20 cellular contexts compared by ENCODE assay signal in genomic region chr1:163335216-163335615, GRCh38. TPM values are rescaled to one million over a fixed set of nuclear protein-coding genes. Genes with fewer than 3 reads are reported as not detected.
A peak's percentile ranks its signal among the peaks of the same experiment; 100 is the strongest.
DNase-seq lines count a peak whose midpoint lies in the region; ATAC-seq, FAIRE-seq and TF ChIP-seq lines count a peak whose summit lies in the region.
"Had no signal": no experiment of that assay in that cellular context is flagged by ENCODE, and none has a peak within 500 bp of the region (broad histone marks: within the 10 kb centered on the region; RNA-seq: fewer than 3 reads in every experiment).

No MANE protein-coding gene starts in this region.

- RAD21 ChIA-PET in GM12878 (lab: Charles Lee; ENCODE audit: unreplicated experiment): no interaction called here

- DNase-seq in HepG2 (ENCODE audit: low spot score) (no peak), right lobe of liver (no peak), OCI-M1 (lab: John Stamatoyannopoulos, UW) (peak; percentile 14), GM12878 (ENCODE audit: low read depth, low spot score) (no peak), COLO829 (ENCODE audit: low spot score) (no peak), CD14-positive monocyte (ENCODE audit: low spot score) (no peak), NCI-H524 (lab: John Stamatoyannopoulos, UW) (no peak)
- DNase-seq: 8988T; ACHN; BE2C; C1 segment of cervical spinal cord; CD4-positive, alpha-beta T cell; CD8-positive, alpha-beta T cell; COR-L47; DMS79 treated with DMSO at 0.1 percent for 48 hours; GF-D8 had no signal

- H3K9ac ChIP-seq in HepG2 (ENCODE audit: insufficient read depth, low read depth, low read length) (no peak overlapping the region), GM12878 (ENCODE audit: control insufficient read depth, insufficient read depth, low read length) (no peak overlapping the region)
- H3K9ac ChIP-seq: BLaER1 had no signal

- H3K79me2 ChIP-seq in HepG2 (ENCODE audit: insufficient read depth, low read length) (no peaks in the 10 kb centered on the region), GM12878 (ENCODE audit: control insufficient read depth, insufficient read depth, low read length) (no peaks in the 10 kb centered on the region)

- in situ Hi-C loops in HepG2 (cut with HindIII; ENCODE audit: extremely low pct_ligation_motif_present, low pct_unique_long_range_greater_than_20kb) (no loop called here), GM12878 (cut with MboI) (no loop called here)

- H3K27ac Mint-ChIP-seq in CD14-positive monocyte: no peak overlapping the region
- H3K27ac Mint-ChIP-seq: CD4-positive, alpha-beta T cell; CD8-positive, alpha-beta T cell had no signal

- POLR2A ChIA-PET in HepG2 (lab: Yijun Ruan, JAX) (no interaction called here), GM12878 (lab: Charles Lee) (no interaction called here)

- no peak for ATAC-seq in HepG2
- ATAC-seq in right lobe of liver: no peak
- ATAC-seq in GM12878: no peak
- ATAC-seq: CD8-positive, alpha-beta T cell had no signal

- CTCF ChIA-PET in HepG2 (lab: Yijun Ruan, JAX; ENCODE audit: low intra/inter-chr PET ratio, low total read pairs) (no interaction called here), GM12878 (lab: Yijun Ruan, JAX) (interaction anchor here (0.8 kb wide), 1 partner anchor 24 kb away, joined by 5 read pairs; no protein-coding TSS in a partner anchor)

- H3K27me3 ChIP-seq in HepG2 (ENCODE audit: control insufficient read depth in 1 of 2, insufficient read depth in 2 of 2, low read length in 2 of 2): no peaks in the 10 kb centered on the region
- H3K27me3 ChIP-seq in right lobe of liver: no peaks in the 10 kb centered on the region
- no peaks in the 10 kb centered on the region for H3K27me3 ChIP-seq in GM12878 (replicated peaks in 1 of 2; ENCODE audit: control insufficient read depth in 2 of 2, insufficient read depth in 2 of 2, low read length in 1 of 2)
- H3K27me3 ChIP-seq: BE2C, BLaER1 had no signal

- FAIRE-seq in HepG2 (lab: Jason Lieb, UNC) (no peak), GM12878 (lab: Jason Lieb, UNC) (no peak)
- FAIRE-seq: G401.6, GM12892, GM18507 had no signal

- intact Hi-C loops in HepG2 (cut with micrococcal nuclease; ENCODE audit: unreplicated experiment) (no loop called here), right lobe of liver (cut with DNase I) (no loop called here), GM12878 (cut with micrococcal nuclease; ENCODE audit: unreplicated experiment) (no loop called here), CD14-positive monocyte (cut with micrococcal nuclease) (no loop called here)

- TF ChIP-seq CTCF in HepG2 (CRISPR knock-in tag; IDR thresholded peaks at IDR 0.05): no peak
- no peak for TF ChIP-seq CTCF in right lobe of liver (IDR thresholded peaks at IDR 0.05)
- TF ChIP-seq CTCF in GM12878 (IDR thresholded peaks at IDR 0.05 in 2 of 3, conservative IDR thresholded peaks at IDR 0.05 in 1 of 3; ENCODE audit: control insufficient read depth in 2 of 3, extremely low read depth in 1 of 3, insufficient read depth in 1 of 3, low read depth in 3 of 3, low read length in 3 of 3): no peak
- TF ChIP-seq CTCF in CD14-positive monocyte (IDR thresholded peaks at IDR 0.05): no peak

- no peak for TF ChIP-seq EP300 in HepG2 (IDR thresholded peaks at IDR 0.05; ENCODE audit: low read depth in 2 of 2, low read length in 2 of 2)
- no peak for TF ChIP-seq EP300 in HepG2 (CRISPR knock-in tag; IDR thresholded peaks at IDR 0.05; ENCODE audit: borderline replicate concordance)
- TF ChIP-seq EP300 in GM12878 (IDR thresholded peaks at IDR 0.05; ENCODE audit: borderline replicate concordance in 1 of 2, control insufficient read depth in 1 of 2, low read depth in 2 of 2, low read length in 2 of 2): no peak

- peaks cover 69 to 77% of the 10 kb centered on the region in 2 donors for H3K36me3 Mint-ChIP-seq in CD14-positive monocyte

- H4K20me1 ChIP-seq in HepG2 (ENCODE audit: insufficient read depth, low read length) (no peaks in the 10 kb centered on the region), GM12878 (ENCODE audit: control insufficient read depth, insufficient read depth) (no peaks in the 10 kb centered on the region)
- H4K20me1 ChIP-seq: BLaER1 had no signal

- TF ChIP-seq RAD21 in HepG2 (CRISPR knock-in tag; IDR thresholded peaks at IDR 0.05): no peak
- TF ChIP-seq RAD21 in GM12878 (IDR thresholded peaks at IDR 0.05; ENCODE audit: insufficient read depth, low read depth, low read length): no peak

- no peaks in the 10 kb centered on the region for H3K27me3 Mint-ChIP-seq in CD14-positive monocyte (ENCODE audit: low read depth in 3 of 3)
- H3K27me3 Mint-ChIP-seq: CD4-positive, alpha-beta T cell had no signal

- H3K36me3 ChIP-seq in HepG2 (replicated peaks in 1 of 2; ENCODE audit: control insufficient read depth in 1 of 2, insufficient read depth in 2 of 2, low read length in 2 of 2) (peaks cover 0 to 37% of the 10 kb centered on the region in 2 experiments), right lobe of liver (no peaks in the 10 kb centered on the region), GM12878 (ENCODE audit: control insufficient read depth in 2 of 2, insufficient read depth in 2 of 2, low read length in 1 of 2) (peaks cover 0 to 6% of the 10 kb centered on the region in 2 experiments; a peak in 1 of 4 replicates)

- H3K4me1 ChIP-seq in HepG2 (ENCODE audit: insufficient read depth, low read length) (no peaks in the 10 kb centered on the region), right lobe of liver (no peaks in the 10 kb centered on the region), GM12878 (ENCODE audit: control insufficient read depth, insufficient read depth, low read length) (no peaks in the 10 kb centered on the region)
- H3K4me1 ChIP-seq: BE2C, BLaER1 had no signal

- WGBS in HepG2 (ENCODE audit: low lambda C conversion rate): 86% methylated on average over 1 of the region's 1 CpG
- WGBS in right lobe of liver (ENCODE audit: insufficient coverage, low coverage, low lambda C conversion rate, missing lambda C conversion rate): 71% methylated on average over 1 of the region's 1 CpG
- 100% methylated on average over 1 of the region's 1 CpG for WGBS in GM12878 (ENCODE audit: insufficient coverage, insufficient replicate concordance, low lambda C conversion rate, missing lambda C conversion rate)

- no peak overlapping the region for H3K4me2 ChIP-seq in HepG2 (ENCODE audit: low read depth, low read length)
- no peak overlapping the region for H3K4me2 ChIP-seq in GM12878 (ENCODE audit: control insufficient read depth, insufficient read depth)
- H3K4me2 ChIP-seq: BLaER1 had no signal

- H3K4me3 Mint-ChIP-seq in CD14-positive monocyte: no peak overlapping the region
- H3K4me3 Mint-ChIP-seq: CD4-positive, alpha-beta T cell; CD8-positive, alpha-beta T cell had no signal

- SMC1A ChIA-PET in GM12878 (lab: Charles Lee; ENCODE audit: uncharacterized antibody, unreplicated experiment): no interaction called here

- no peaks in the 10 kb centered on the region for H3K4me1 Mint-ChIP-seq in CD14-positive monocyte

- H3K27ac ChIP-seq in HepG2 (ENCODE audit: extremely low read length, insufficient read depth, low read length) (no peak overlapping the region), right lobe of liver (no peak overlapping the region), GM12878 (ENCODE audit: control insufficient read depth, insufficient read depth) (no peak overlapping the region)
- H3K27ac ChIP-seq: BLaER1 had no signal

- H3K9me3 Mint-ChIP-seq in CD14-positive monocyte: peaks cover 2 to 15% (median 3%) of the 10 kb centered on the region in 7 donors

- TF ChIP-seq POLR2A in HepG2 (IDR thresholded peaks at IDR 0.05; ENCODE audit: insufficient read depth in 1 of 2, low read depth in 2 of 2, low read length in 2 of 2): no peak
- no peak for TF ChIP-seq POLR2A in right lobe of liver (IDR thresholded peaks at IDR 0.05)
- TF ChIP-seq POLR2A in GM12878 (IDR thresholded peaks at IDR 0.05; ENCODE audit: low read depth, low read length): no peak

- BruUV-seq in HepG2 (replicated peaks; lab: Mats Ljungman, UMichigan) (no TSS peak), GM12878 (replicated peaks; lab: Mats Ljungman, UMichigan) (no TSS peak)

- H3K9me3 ChIP-seq in HepG2 (ENCODE audit: low read length) (no peaks in the 10 kb centered on the region), right lobe of liver (no peaks in the 10 kb centered on the region), GM12878 (replicated peaks; ENCODE audit: control insufficient read depth, insufficient read depth, low read length) (no peaks in the 10 kb centered on the region; the same call in 1 of the 3 replicates)
- H3K9me3 ChIP-seq: BE2C, BLaER1 had no signal

- H3K4me3 ChIP-seq in HepG2 (replicated peaks in 1 of 3; ENCODE audit: insufficient read depth in 1 of 3, low read depth in 2 of 3, low read length in 3 of 3) (no peak overlapping the region), right lobe of liver (no peak overlapping the region), GM12878 (no peak overlapping the region)
- H3K4me3 ChIP-seq: BLaER1 had no signal

- H2AFZ ChIP-seq in HepG2 (ENCODE audit: low read length) (no peak overlapping the region), GM12878 (ENCODE audit: control insufficient read depth, low read depth, low read length) (no peak overlapping the region)

RNA-seq across cellular contexts. Expression of gene NUF2, which starts 13.5 kb away (rescaled TPM):
- 39.4 and 44.9 TPM in 2 replicates for total RNA-seq in HepG2 (2016; rRNA removed; fragmentation: Illumina TruSeq; extraction: Trizol)
- 3.3 and 3.9 TPM in 2 replicates for total RNA-seq in HepG2 (2016; cell fraction: cytosol; rRNA removed; fragmentation: Illumina TruSeq; extraction: Trizol; ENCODE audit: low read depth)
- total RNA-seq in HepG2 (2016; cell fraction: insoluble cytoplasmic fraction; rRNA removed; fragmentation: Illumina TruSeq; extraction: Trizol): 40.5 and 48.2 TPM in 2 replicates
- 9.4 and 9.9 TPM in 2 replicates for total RNA-seq in HepG2 (2016; cell fraction: membrane; rRNA removed; fragmentation: Illumina TruSeq; extraction: Trizol)
- 42.7 and 46.8 TPM in 2 replicates for total RNA-seq in HepG2 (2016; cell fraction: nucleus; rRNA removed; fragmentation: Illumina TruSeq; extraction: Trizol)
- polyA plus RNA-seq in HepG2 (2011; rRNA removed): 13.6 and 26.0 TPM in 2 replicates
- 7.1 and 7.6 TPM in 2 replicates for polyA plus RNA-seq in HepG2 (2011; cell fraction: cytosol; rRNA removed)
- 15.8 and 23.6 TPM in 2 replicates for polyA plus RNA-seq in HepG2 (2011; cell fraction: nucleus; rRNA removed)
- polyA plus RNA-seq in HepG2 (2012): 7.8 and 20.7 TPM in 2 replicates
- 1.7 and 2.1 TPM in 2 replicates for polyA plus RNA-seq in HepG2 (2016; cell fraction: cytosol; fragmentation: Illumina TruSeq; extraction: Trizol; ENCODE audit: low read depth)
- 44.6 and 50.9 TPM in 2 replicates for polyA plus RNA-seq in HepG2 (2016; cell fraction: insoluble cytoplasmic fraction; fragmentation: Illumina TruSeq; extraction: Trizol; ENCODE audit: low read depth)
- polyA plus RNA-seq in HepG2 (2016; cell fraction: membrane; fragmentation: Illumina TruSeq; extraction: Trizol; ENCODE audit: low read depth): 4.5 and 4.7 TPM in 2 replicates
- polyA plus RNA-seq in HepG2 (2016; cell fraction: nucleus; fragmentation: Illumina TruSeq; extraction: Trizol; ENCODE audit: insufficient read depth, low read depth): 62.5 and 67.7 TPM in 2 replicates
- 3.0 and 12.4 TPM in 2 replicates for polyA minus RNA-seq in HepG2 (2011; rRNA and poly(A)+ RNA removed; ENCODE audit: low replicate concordance)
- 4.1 and 6.1 TPM in 2 replicates for polyA minus RNA-seq in HepG2 (2011; cell fraction: cytosol; rRNA and poly(A)+ RNA removed)
- 26.4 and 37.1 TPM in 2 replicates for polyA minus RNA-seq in HepG2 (2011; cell fraction: nucleus; rRNA and poly(A)+ RNA removed)
- total RNA-seq in right lobe of liver: 1 to 10 TPM in 2 of 6 experiments, under 1 TPM in 3, not detected in 1; 0.26 to 1.3 (median 0.98) TPM
- 61.9 and 68.9 TPM in 2 replicates for total RNA-seq in GM12878 (2013; cell fraction: nucleolus; rRNA removed)
- total RNA-seq in GM12878 (2014; rRNA removed): 36.6 and 49.6 TPM in 2 replicates
- total RNA-seq in GM12878 (2014; rRNA removed; fragmentation: Illumina TruSeq; extraction: Trizol): 58.0 and 59.3 TPM in 2 replicates
- 33.7 and 37.1 TPM in 2 replicates for total RNA-seq in GM12878 (2021)
- polyA plus RNA-seq in GM12878 (2011; ENCODE audit: low read depth): 8.7 TPM
- 57.0 and 96.8 TPM in 2 replicates for polyA plus RNA-seq in GM12878 (2011; rRNA removed)
- polyA plus RNA-seq in GM12878 (2011; cell fraction: cytosol; rRNA removed): 18.2 and 19.6 TPM in 2 replicates
- 54.1 and 62.5 TPM in 2 replicates for polyA plus RNA-seq in GM12878 (2011; cell fraction: nucleus; rRNA removed)
- 18.0 and 25.4 TPM in 2 replicates for polyA plus RNA-seq in GM12878 (2012)
- 60.4 and 74.3 TPM in 2 replicates for polyA plus RNA-seq in GM12878 (2014; fragmentation: Illumina TruSeq; extraction: Trizol)
- polyA plus RNA-seq in GM12878 (2014; fragmentation: Nextera tagmentation; extraction: Ambion mirVana): 10 to 100 TPM; 27.4 to 34.1 TPM
- polyA plus RNA-seq in GM12878 (2014; rRNA removed): 32.1 and 43.3 TPM in 2 replicates
- polyA plus RNA-seq in GM12878 (2016; fragmentation: Nextera tagmentation; extraction: Ambion mirVana): 10 to 100 TPM; 54.9 to 62.6 TPM
- polyA minus RNA-seq in GM12878 (2011; rRNA and poly(A)+ RNA removed): 19.9 and 25.1 TPM in 2 replicates
- polyA minus RNA-seq in GM12878 (2011; cell fraction: cytosol; rRNA and poly(A)+ RNA removed): 8.3 and 9.9 TPM in 2 replicates
- polyA minus RNA-seq in GM12878 (2011; cell fraction: nucleus; rRNA and poly(A)+ RNA removed): 33.7 and 34.3 TPM in 2 replicates
- under 1 TPM in 1 of 2 donors, not detected in 1; 0.37 TPM for polyA plus RNA-seq in CD14-positive monocyte

Comparison
In these comparisons a context has a peak if more than half of its experiments do, and no peak if none do; other contexts are left out.
1. Of the 75 proteins assayed by ChIP-seq in both HepG2 and GM12878: peak only in HepG2: none; only in GM12878: CBX5; in both: none; in neither: 74.